16 cellular contexts compared by ENCODE assay signal in the genomic region with DNA sequence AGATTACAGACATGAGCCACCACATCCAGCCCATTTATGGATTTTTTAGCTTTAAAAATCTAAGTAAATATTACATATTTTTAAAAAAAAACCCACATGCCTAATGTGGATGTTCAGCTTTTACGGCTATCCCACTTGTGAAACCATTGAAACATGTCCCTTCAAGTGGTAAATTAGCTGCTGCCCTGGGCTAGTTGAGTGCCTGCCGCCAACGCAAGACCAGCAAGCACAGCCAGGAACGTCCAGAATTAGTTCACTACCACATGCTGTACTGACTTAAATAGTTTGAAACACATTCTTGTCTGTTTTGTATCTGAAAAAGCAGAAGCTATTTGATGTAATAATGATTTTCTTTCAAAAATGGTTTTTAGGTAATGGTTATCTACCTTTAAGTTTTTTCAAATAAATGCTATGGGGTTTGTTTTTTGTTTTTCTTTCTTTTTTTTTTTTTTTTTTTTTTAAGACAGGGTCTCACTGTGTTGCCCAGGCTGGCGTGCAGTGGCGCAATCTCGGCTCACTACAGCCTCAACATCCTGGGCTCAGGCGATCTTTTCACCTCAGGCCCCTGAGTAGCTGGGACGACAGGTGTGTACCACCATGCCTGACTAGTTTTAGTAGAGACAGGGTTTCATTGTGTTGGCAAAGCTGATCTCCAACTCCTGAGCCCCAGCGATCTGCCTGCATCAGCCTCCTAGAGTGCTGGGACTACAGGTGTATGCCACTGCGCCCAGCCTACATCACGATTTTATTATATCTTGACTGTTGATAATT. TPM values are rescaled to one million over a fixed set of nuclear protein-coding genes. Genes with fewer than 3 reads are reported as not detected.
A peak's percentile ranks its signal among the peaks of the same experiment; 100 is the strongest.
DNase-seq lines count a peak whose midpoint lies in the region; ATAC-seq lines count a peak whose summit lies in the region.
"Had no signal": no experiment of that assay in that cellular context is flagged by ENCODE, and none has a peak within 500 bp of the region (broad histone marks: within the 10 kb centered on the region; RNA-seq: fewer than 3 reads in every experiment).

No MANE protein-coding gene starts in this region.

- H3K36me3 ChIP-seq in effector memory CD4-positive, alpha-beta T cell (ENCODE audit: control insufficient read depth, insufficient read depth, low read length), result peaks cover 12% of the 10 kb centered on the region

- CTCF ChIA-PET in activated CD8-positive, alpha-beta memory T cell treated with anti-CD3 and anti-CD28 coated beads, Interleukin-2, amount 10 ng/mL, durations not matched to agents 7 days and 5 days (lab: Charles Lee), result interaction anchor here (0.7 to 3.5 kb wide), 4 partner anchors 8 to 200 kb away, joined by 3 to 28 read pairs (median 3); no protein-coding TSS in a partner anchor

- H3K4me1 ChIP-seq in effector memory CD4-positive, alpha-beta T cell (ENCODE audit: control insufficient read depth, insufficient read depth, low read length, poor library complexity, severe bottlenecking), result no peaks in the 10 kb centered on the region

- no peaks in the 10 kb centered on the region for H3K9me3 ChIP-seq in effector memory CD4-positive, alpha-beta T cell (ENCODE audit: control insufficient read depth, low read length)
- H3K9me3 ChIP-seq: stomach had no signal

- H3K36me3 Mint-ChIP-seq in activated CD8-positive, alpha-beta memory T cell treated with anti-CD3 and anti-CD28 coated beads, Interleukin-2, amount 10 ng/mL, durations not matched to agents 7 days and 5 days, result peaks cover 19% of the 10 kb centered on the region

- ATAC-seq in activated CD8-positive, alpha-beta memory T cell treated with anti-CD3 and anti-CD28 coated beads, Interleukin-2, amount 10 ng/mL, durations not matched to agents 7 days and 5 days, result no peak
- peak; percentile 58 for ATAC-seq in Right ventricle myocardium inferior

- DNase-seq in activated CD8-positive, alpha-beta memory T cell treated with anti-CD3 and anti-CD28 coated beads, Interleukin-2, amount 50 U/mL, for 48 hours, result peak; percentile 42
- no peak for DNase-seq in activated CD8-positive, alpha-beta memory T cell treated with anti-CD3 and anti-CD28 coated beads, Interleukin-2, amount 10 ng/mL, durations not matched to agents 7 days and 5 days
- DNase-seq in NCI-H2196 treated with DMSO at 0.1 percent for 48 hours (lab: John Stamatoyannopoulos, UW; ENCODE audit: unreplicated experiment), result peak; percentile 16
- DNase-seq in Right ventricle myocardium inferior (ENCODE audit: missing footprints), result no peak
- DNase-seq in superior temporal gyrus (ENCODE audit: extremely low spot score), result peak; percentile 50
- DNase-seq in COLO829 (ENCODE audit: low spot score), result no peak
- no peak for DNase-seq in effector memory CD4-positive, alpha-beta T cell
- no peak for DNase-seq in mesenteric fat pad (ENCODE audit: low spot score)
- DNase-seq: activated T-cell treated with anti-CD3 and anti-CD28 coated beads, Interleukin-2, amount 50 U/mL, for 1 hour; cortex of kidney; MM.1S; NCI-H526 treated with DMSO at 0.1 percent for 48 hours; stomach had no signal

- no peaks in the 10 kb centered on the region for H3K9me3 Mint-ChIP-seq in activated CD8-positive, alpha-beta memory T cell treated with anti-CD3 and anti-CD28 coated beads, Interleukin-2, amount 10 ng/mL, durations not matched to agents 7 days and 5 days (ENCODE audit: low read depth)
- H3K9me3 Mint-ChIP-seq: T-helper 1 cell treated with Interleukin-12 subunit alpha and Interleukin-12 subunit beta and Interleukin-4 antibody, amounts not matched to agents 30 μg/mL and 1 μg/mL, for 36 hours had no signal

- no peak overlapping the region for H3K27ac ChIP-seq in effector memory CD4-positive, alpha-beta T cell (ENCODE audit: insufficient read depth, low read length, poor library complexity, severe bottlenecking)
- H3K27ac ChIP-seq: skin epidermis, stomach had no signal

- H3K27ac Mint-ChIP-seq in activated CD8-positive, alpha-beta memory T cell treated with anti-CD3 and anti-CD28 coated beads, Interleukin-2, amount 10 ng/mL, durations not matched to agents 7 days and 5 days, result no peak overlapping the region
- H3K27ac Mint-ChIP-seq: T-helper 1 cell treated with Interleukin-12 subunit alpha and Interleukin-12 subunit beta and Interleukin-4 antibody, amounts not matched to agents 30 μg/mL and 1 μg/mL, for 36 hours had no signal

- intact Hi-C loops in Right ventricle myocardium inferior (cut with DNase I), result no loop called here

- no peaks in the 10 kb centered on the region for H3K27me3 Mint-ChIP-seq in activated CD8-positive, alpha-beta memory T cell treated with anti-CD3 and anti-CD28 coated beads, Interleukin-2, amount 10 ng/mL, durations not matched to agents 7 days and 5 days

- no peak overlapping the region for H3K4me3 ChIP-seq in effector memory CD4-positive, alpha-beta T cell (ENCODE audit: insufficient read depth, low read depth, low read length, poor library complexity, severe bottlenecking)
- H3K4me3 ChIP-seq: lung, skin epidermis, stomach had no signal

- H3K27me3 ChIP-seq in effector memory CD4-positive, alpha-beta T cell (replicated peaks; ENCODE audit: control insufficient read depth, insufficient read depth, low read length, poor library complexity, severe bottlenecking), result no peaks in the 10 kb centered on the region
- H3K27me3 ChIP-seq: stomach had no signal

- peaks cover 2% of the 10 kb centered on the region for H3K4me1 Mint-ChIP-seq in activated CD8-positive, alpha-beta memory T cell treated with anti-CD3 and anti-CD28 coated beads, Interleukin-2, amount 10 ng/mL, durations not matched to agents 7 days and 5 days

- no peak overlapping the region for H3K4me3 Mint-ChIP-seq in activated CD8-positive, alpha-beta memory T cell treated with anti-CD3 and anti-CD28 coated beads, Interleukin-2, amount 10 ng/mL, durations not matched to agents 7 days and 5 days
- H3K4me3 Mint-ChIP-seq: T-helper 1 cell treated with Interleukin-12 subunit alpha and Interleukin-12 subunit beta and Interleukin-4 antibody, amounts not matched to agents 30 μg/mL and 1 μg/mL, for 36 hours had no signal

RNA-seq across cellular contexts. Expression of gene KLRG2, which starts 57.0 kb away (rescaled TPM):
- under 1 TPM in 1 of 2 experiments, not detected in 1; 0.30 TPM for total RNA-seq in activated CD8-positive, alpha-beta memory T cell treated with anti-CD3 and anti-CD28 coated beads, Interleukin-2, amount 10 ng/mL, durations not matched to agents 7 days and 5 days
- total RNA-seq in Right ventricle myocardium inferior, result not detected
- total RNA-seq in mesenteric fat pad, result not detected

Comparison
In these comparisons a context has a peak if more than half of its experiments do, and no peak if none do; other contexts are left out.
1. DNase-seq: peak in activated CD8-positive, alpha-beta memory T cell treated with anti-CD3 and anti-CD28 coated beads, Interleukin-2, amount 50 U/mL, for 48 hours (single experiment), NCI-H2196 treated with DMSO at 0.1 percent for 48 hours (single experiment) and superior temporal gyrus (single experiment); none in activated CD8-positive, alpha-beta memory T cell treated with anti-CD3 and anti-CD28 coated beads, Interleukin-2, amount 10 ng/mL, durations not matched to agents 7 days and 5 days (single experiment), Right ventricle myocardium inferior (single experiment), COLO829 (single experiment), effector memory CD4-positive, alpha-beta T cell (0 of 3) and mesenteric fat pad (single experiment).